17 cellular contexts compared by ENCODE assay signal in genomic region chr7:674454-675410, GRCh38. TPM values are rescaled to one million over a fixed set of nuclear protein-coding genes. Genes with fewer than 3 reads are reported as not detected.
DNase-seq lines count a peak whose midpoint lies in the region; ATAC-seq and TF ChIP-seq lines count a peak whose summit lies in the region.
"Had no signal": no experiment of that assay in that cellular context is flagged by ENCODE, and none has a peak within 500 bp of the region (broad histone marks: within the 10 kb centered on the region; RNA-seq: fewer than 3 reads in every experiment).

No MANE protein-coding gene starts in this region.

- H3K27me3 ChIP-seq in H9 (ENCODE audit: insufficient read depth, low read length) (no peaks in the 10 kb centered on the region), left ventricle myocardium inferior (ENCODE audit: low read depth) (no peaks in the 10 kb centered on the region), rectal smooth muscle tissue (ENCODE audit: control insufficient read depth, insufficient read depth, low read length) (no peaks in the 10 kb centered on the region)
- H3K27me3 ChIP-seq: colonic mucosa had no signal

- H3K27ac Mint-ChIP-seq in H9: no peak overlapping the region
- H3K27ac Mint-ChIP-seq: GM23338 had no signal

- H4K20me1 ChIP-seq in H9 (ENCODE audit: control insufficient read depth, insufficient read depth, insufficient read length): no peaks in the 10 kb centered on the region

- peaks cover 5% of the 10 kb centered on the region for H3K36me3 ChIP-seq in left ventricle myocardium inferior
- peaks cover 8% of the 10 kb centered on the region for H3K36me3 ChIP-seq in rectal smooth muscle tissue (ENCODE audit: control insufficient read depth, insufficient read depth, low read length)
- H3K36me3 ChIP-seq: colonic mucosa had no signal

- H3K36me3 Mint-ChIP-seq in H9 (ENCODE audit: insufficient read depth in 1 of 3, low read depth in 3 of 3): peaks cover 44 to 62% (median 46%) of the 10 kb centered on the region in 3 experiments

- H3K14ac ChIP-seq in H9 (ENCODE audit: insufficient read depth, low read length): no peak overlapping the region

- no peak overlapping the region for H3K4me3 Mint-ChIP-seq in H9
- H3K4me3 Mint-ChIP-seq: GM23338 had no signal

- H2BK120ac ChIP-seq in H9 (ENCODE audit: low read depth, low read length, poor library complexity, severe bottlenecking): no peak overlapping the region

- H3K18ac ChIP-seq in H9 (ENCODE audit: insufficient read length, low read depth, low read length): no peak overlapping the region

- H4K91ac ChIP-seq in H9 (ENCODE audit: insufficient read length, low read depth, low read length): no peak overlapping the region

- H3K9me3 Mint-ChIP-seq in H9: peaks cover 0 to 8% of the 10 kb centered on the region in 2 experiments; a peak in 3 of 5 replicates

- no peak overlapping the region for H3T11ph ChIP-seq in H9 (ENCODE audit: low read length)

- no peak overlapping the region for H4K5ac ChIP-seq in H9 (ENCODE audit: insufficient read length, low read depth, low read length)

- H2AFZ ChIP-seq in H9 (ENCODE audit: low read length): no peak overlapping the region
- H2AFZ ChIP-seq: GM23338 had no signal

- H2AK5ac ChIP-seq in H9 (ENCODE audit: insufficient read length, low read length): no peak overlapping the region

- H2BK20ac ChIP-seq in H9 (ENCODE audit: low read depth, low read length, poor library complexity, severe bottlenecking): no peak overlapping the region

- H3K9me3 ChIP-seq in H9 (ENCODE audit: control insufficient read depth, low read depth, low read length): no peaks in the 10 kb centered on the region
- no peaks in the 10 kb centered on the region for H3K9me3 ChIP-seq in left ventricle myocardium inferior (replicated peaks)
- H3K9me3 ChIP-seq: colonic mucosa had no signal

- H3K4me3 ChIP-seq in left ventricle myocardium inferior (peak overlapping the region; percentile 12), rectal smooth muscle tissue (ENCODE audit: low read length) (no peak overlapping the region)
- H3K4me3 ChIP-seq: colonic mucosa, GM23338 had no signal

- no peak for TF ChIP-seq CTCF in H9 (conservative IDR thresholded peaks at IDR 0.05)
- TF ChIP-seq CTCF in left ventricle myocardium inferior (IDR thresholded peaks at IDR 0.05; ENCODE audit: borderline replicate concordance): no peak
- TF ChIP-seq CTCF in omental fat pad (IDR thresholded peaks at IDR 0.05): no peak

- no peaks in the 10 kb centered on the region for H3K4me1 Mint-ChIP-seq in H9
- H3K4me1 Mint-ChIP-seq: GM23338 had no signal

- H4K8ac ChIP-seq in H9 (replicated peaks; ENCODE audit: insufficient read length, low read depth, low read length): no peak overlapping the region

- intact Hi-C loops in left ventricle myocardium inferior (cut with micrococcal nuclease): no loop called here

- H3K9ac ChIP-seq in H9 (ENCODE audit: extremely low read depth, insufficient read length, low read length): no peak overlapping the region
- no peak overlapping the region for H3K9ac ChIP-seq in rectal smooth muscle tissue (ENCODE audit: low read length)

- H3K56ac ChIP-seq in H9 (ENCODE audit: insufficient read length, low read depth, low read length): no peak overlapping the region

- WGBS in H9 (ENCODE audit: extremely low coverage, insufficient read length, low lambda C conversion rate): no CpG with 5 or more reads among the region's 16 CpGs

- no peak overlapping the region for H2BK12ac ChIP-seq in H9 (ENCODE audit: insufficient read length, low read depth, low read length)

- H3K27me3 Mint-ChIP-seq in H9 (ENCODE audit: low read depth): no peaks in the 10 kb centered on the region; the same call in 1 of the 2 replicates

- H3K4me2 ChIP-seq in H9 (ENCODE audit: insufficient read depth, insufficient read length, low read length): no peak overlapping the region
- H3K4me2 ChIP-seq: GM23338 had no signal

- H3K4me1 ChIP-seq in H9 (ENCODE audit: insufficient read depth, low read length): no peaks in the 10 kb centered on the region
- peaks cover 9% of the 10 kb centered on the region for H3K4me1 ChIP-seq in left ventricle myocardium inferior
- H3K4me1 ChIP-seq in rectal smooth muscle tissue (ENCODE audit: control insufficient read depth, insufficient read depth, low read length): peaks cover 4% of the 10 kb centered on the region
- H3K4me1 ChIP-seq: colonic mucosa had no signal

- H3K23ac ChIP-seq in H9 (ENCODE audit: insufficient read length, low read depth, low read length): no peak overlapping the region

- DNase-seq in H9: peak; percentile 16
- DNase-seq in amniotic epithelial cell (ENCODE audit: low read depth): peak; percentile 57
- no peak for DNase-seq in left ventricle myocardium inferior
- no peak for DNase-seq in SW 1271 (lab: John Stamatoyannopoulos, UW)
- no peak for DNase-seq in NCI-H128 (lab: John Stamatoyannopoulos, UW; ENCODE audit: unreplicated experiment)
- no peak for DNase-seq in omental fat pad (ENCODE audit: low spot score)
- DNase-seq in NCI-H524 treated with DMSO at 0.1 percent for 48 hours (lab: John Stamatoyannopoulos, UW): no peak
- DNase-seq: activated T-cell treated with anti-CD3 and anti-CD28 coated beads, Interleukin-2, amount 50 U/mL, for 1 hour; AML-193; colonic mucosa; erythroblast; retina; SHP77 treated with DMSO at 0.1 percent for 48 hours; stimulated activated CD8-positive, alpha-beta memory T cell treated with anti-CD3 and anti-CD28 coated beads, Interleukin-4, amount 100 ng/mL, for 48 hours; T1000 had no signal

- H3K79me2 ChIP-seq in H9 (ENCODE audit: insufficient read depth, low read length): no peaks in the 10 kb centered on the region

- no peak for ATAC-seq in omental fat pad (ENCODE audit: low FRiP score)
- ATAC-seq: GM23338 had no signal

- H3K27ac ChIP-seq in H9 (ENCODE audit: insufficient read length, low read depth, low read length) (no peak overlapping the region), left ventricle myocardium inferior (replicated peaks) (peak overlapping the region; percentile 33), rectal smooth muscle tissue (ENCODE audit: low read depth, low read length) (peak overlapping the region; percentile 64)
- H3K27ac ChIP-seq: colonic mucosa had no signal

- no peak overlapping the region for H3K4ac ChIP-seq in H9 (ENCODE audit: low read depth, low read length)

- H2BK15ac ChIP-seq in H9 (ENCODE audit: low read depth, low read length): no peak overlapping the region

- no peaks in the 10 kb centered on the region for H3K23me2 ChIP-seq in H9 (ENCODE audit: insufficient read length, low read depth, low read length, poor library complexity, severe bottlenecking)

- no peak overlapping the region for H2BK5ac ChIP-seq in H9 (ENCODE audit: insufficient read length, low read length)

- H3K79me1 ChIP-seq in H9 (ENCODE audit: insufficient read depth, low read depth, low read length, poor library complexity, severe bottlenecking): no peaks in the 10 kb centered on the region

RNA-seq across cellular contexts. Expression of gene DNAAF5, which starts 51.8 kb away (rescaled TPM):
- total RNA-seq in H9 (2021) (42.7 and 43.5 TPM in 2 replicates), left ventricle myocardium inferior (18.1 TPM), omental fat pad (10 to 100 TPM; 15.7 to 27.1 (median 25.1) TPM)

RNA-seq across cellular contexts. Expression of gene PRKAR1B, which starts 52.3 kb away (rescaled TPM):
- 43.3 and 44.2 TPM in 2 replicates for total RNA-seq in H9 (2021)
- 14.2 TPM for total RNA-seq in left ventricle myocardium inferior
- total RNA-seq in omental fat pad: 10 to 100 TPM in 2 of 4 donors, 1 to 10 TPM in 2; 9.0 to 11.4 (median 10.3) TPM

Comparison
In these comparisons a context has a peak if more than half of its experiments do, and no peak if none do; other contexts are left out.
1. DNase-seq: peak in H9 (single experiment) and amniotic epithelial cell (single experiment); none in left ventricle myocardium inferior (single experiment), SW 1271 (0 of 2), NCI-H128 (single experiment), omental fat pad (single experiment) and NCI-H524 treated with DMSO at 0.1 percent for 48 hours (single experiment).